Comparison of ENCODE assay signal across 13 cellular contexts in the genomic region with DNA sequence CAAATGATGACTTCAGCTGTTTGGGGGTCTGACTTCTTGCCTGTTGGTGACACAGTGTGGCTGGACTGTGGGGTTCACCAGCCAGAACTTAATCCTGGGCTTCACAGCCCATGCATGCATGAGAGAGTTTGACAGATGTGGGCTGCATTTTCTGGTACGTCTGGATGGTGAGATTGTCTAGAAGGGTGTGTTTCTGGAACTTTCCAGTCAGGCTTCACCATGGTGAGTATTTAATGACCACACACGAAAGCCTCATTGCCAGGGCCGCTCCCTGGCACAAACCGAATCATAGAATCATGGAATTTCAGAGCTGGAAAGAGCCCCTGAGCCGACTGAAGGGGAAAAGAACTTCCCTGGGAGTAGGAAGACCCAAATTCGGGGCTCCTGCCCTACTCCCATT. TPM values are rescaled to one million over a fixed set of nuclear protein-coding genes. Genes with fewer than 3 reads are reported as not detected.
A peak's percentile ranks its signal among the peaks of the same experiment; 100 is the strongest.
DNase-seq lines count a peak whose midpoint lies in the region; ATAC-seq, FAIRE-seq and TF ChIP-seq lines count a peak whose summit lies in the region.
"Had no signal": no experiment of that assay in that cellular context is flagged by ENCODE, and none has a peak within 500 bp of the region (broad histone marks: within the 10 kb centered on the region; RNA-seq: fewer than 3 reads in every experiment).

No MANE protein-coding gene starts in this region.

- no peak for DNase-seq in activated CD4-positive, alpha-beta T cell treated with anti-CD3 and anti-CD28 coated beads, Interleukin-2, amount 10 ng/mL, durations not matched to agents 7 days and 5 days
- no peak for DNase-seq in activated CD4-positive, alpha-beta T cell treated with anti-CD3 and anti-CD28 coated beads, Interleukin-2, amount 50 U/mL, for 1 hour
- DNase-seq in K562 (ENCODE audit: extremely low read depth in 1 of 4, low spot score in 3 of 4) (no peak), breast epithelium (ENCODE audit: low spot score in 2 of 2) (no peak), DMS153 (lab: John Stamatoyannopoulos, UW) (no peak), medulla oblongata (ENCODE audit: extremely low spot score) (no peak)
- DNase-seq: Calu3, left lung had no signal

- H3K9ac ChIP-seq in Loucy (ENCODE audit: low read depth, low read length, poor library complexity, severe bottlenecking) (peak overlapping the region; percentile 82), K562 (ENCODE audit: insufficient read depth in 1 of 2, low read depth in 2 of 2, low read length in 2 of 2) (peak overlapping the region in 1 of 2 experiments; percentile 49; a peak in 1 of 4 replicates)

- no peak for TF ChIP-seq EP300 in K562 (IDR thresholded peaks at IDR 0.05; ENCODE audit: low read length)

- in situ Hi-C loops in K562 (cut with MboI), result no loop called here

- TF ChIP-seq POLR2A in K562 (conservative IDR thresholded peaks at IDR 0.05) (no peak), breast epithelium (IDR thresholded peaks at IDR 0.05) (no peak)

- no peak overlapping the region; the same call in 2 of the 3 replicates for H3K27ac ChIP-seq in K562 (ENCODE audit: extremely low read depth, low read depth, low read length)
- H3K27ac ChIP-seq in breast epithelium, result peak overlapping the region in 1 of 2 donors; percentile 25
- H3K27ac ChIP-seq: left lung, SJSA1 had no signal

- BruUV-seq in K562 (replicated peaks; lab: Mats Ljungman, UMichigan), result no TSS peak

- peaks cover 4% of the 10 kb centered on the region for H3K9me3 Mint-ChIP-seq in activated CD4-positive, alpha-beta T cell treated with anti-CD3 and anti-CD28 coated beads, Interleukin-2, amount 10 ng/mL, durations not matched to agents 7 days and 5 days
- peaks cover 2% of the 10 kb centered on the region for H3K9me3 Mint-ChIP-seq in stimulated activated memory B cell treated with anti-CD40 and anti-IgM and Interleukin-4, amounts not matched to agents 10 μg/mL and 1 μg/mL and 100 μg/mL, for 72 hours
- H3K9me3 Mint-ChIP-seq: nephron had no signal

- H3K4me1 ChIP-seq in Loucy (ENCODE audit: insufficient read depth, low read length, poor library complexity, severe bottlenecking) (peaks cover 85% of the 10 kb centered on the region), K562 (replicated peaks in 1 of 2; ENCODE audit: control insufficient read depth in 2 of 2, insufficient read depth in 2 of 2, low read length in 2 of 2) (peaks cover 26 to 58% of the 10 kb centered on the region in 2 experiments), breast epithelium (no peaks in the 10 kb centered on the region)
- H3K4me1 ChIP-seq: SJSA1 had no signal

- POLR2A ChIA-PET in activated CD4-positive, alpha-beta T cell treated with anti-CD3 and anti-CD28 coated beads, Interleukin-2, amount 10 ng/mL, durations not matched to agents 7 days and 5 days (lab: Charles Lee), result no interaction called here
- POLR2A ChIA-PET in K562 (lab: Yijun Ruan, JAX), result interaction anchor here (1.1 to 3.0 kb wide), 3 partner anchors 8 to 19 kb away, joined by 3 to 13 read pairs (median 6); no protein-coding TSS in a partner anchor

- peaks cover 61% of the 10 kb centered on the region for H3K36me3 Mint-ChIP-seq in activated CD4-positive, alpha-beta T cell treated with anti-CD3 and anti-CD28 coated beads, Interleukin-2, amount 10 ng/mL, durations not matched to agents 7 days and 5 days (ENCODE audit: low read depth)
- H3K36me3 Mint-ChIP-seq in stimulated activated memory B cell treated with anti-CD40 and anti-IgM and Interleukin-4, amounts not matched to agents 10 μg/mL and 1 μg/mL and 100 μg/mL, for 72 hours, result peaks cover 69% of the 10 kb centered on the region

- H3K79me2 ChIP-seq in Loucy (ENCODE audit: insufficient read depth, low read length), result peaks cover 97% of the 10 kb centered on the region
- H3K79me2 ChIP-seq in K562 (ENCODE audit: control insufficient read depth, insufficient read depth, low read length), result peaks cover 82% of the 10 kb centered on the region

- no peak overlapping the region for H2AFZ ChIP-seq in Loucy (ENCODE audit: low read length)
- no peak overlapping the region for H2AFZ ChIP-seq in K562 (ENCODE audit: low read depth, low read length)

- CTCF ChIA-PET in activated CD4-positive, alpha-beta T cell treated with anti-CD3 and anti-CD28 coated beads, Interleukin-2, amount 10 ng/mL, durations not matched to agents 7 days and 5 days (lab: Charles Lee), result interaction anchor here (0.6 to 1.9 kb wide), 3 partner anchors 11 to 412 kb away, joined by 3 to 6 read pairs (median 6); no protein-coding TSS in a partner anchor
- CTCF ChIA-PET in K562 (lab: Yijun Ruan, JAX; ENCODE audit: low intra/inter-chr PET ratio), result no interaction called here

- H3K9me2 ChIP-seq in Loucy (replicated peaks; ENCODE audit: low read depth, low read length), result no peaks in the 10 kb centered on the region

- H4K20me1 ChIP-seq in Loucy (ENCODE audit: insufficient read depth, low read length, poor library complexity, severe bottlenecking) (peaks cover 44% of the 10 kb centered on the region), K562 (replicated peaks; ENCODE audit: control insufficient read depth, insufficient read depth, low read length) (peaks cover 3% of the 10 kb centered on the region; the same call in 1 of the 2 replicates)

- H3K9me1 ChIP-seq in K562 (ENCODE audit: control insufficient read depth, insufficient read depth, low read length), result no peaks in the 10 kb centered on the region

- FAIRE-seq in K562 (lab: Jason Lieb, UNC), result no peak
- FAIRE-seq: HTR-8/SVneo had no signal

- peaks cover 11% of the 10 kb centered on the region; the same call in 1 of the 2 replicates for H3F3A ChIP-seq in Loucy (ENCODE audit: low read depth)

- H3K36me3 ChIP-seq in Loucy (ENCODE audit: insufficient read depth, low read length) (peaks cover 64% of the 10 kb centered on the region; the same call in 1 of the 2 replicates), K562 (ENCODE audit: control insufficient read depth, insufficient read depth, low read length) (peaks cover 13% of the 10 kb centered on the region), breast epithelium (no peaks in the 10 kb centered on the region)
- H3K36me3 ChIP-seq: left lung, SJSA1 had no signal

- no peak for TF ChIP-seq RAD21 in K562 (CRISPR knock-in tag; conservative IDR thresholded peaks at IDR 0.05 in 1 of 2, IDR thresholded peaks at IDR 0.05 in 1 of 2)

- TF ChIP-seq CTCF in Loucy (conservative IDR thresholded peaks at IDR 0.05; ENCODE audit: low read length) (no peak), K562 (IDR thresholded peaks at IDR 0.05 in 2 of 3, conservative IDR thresholded peaks at IDR 0.05 in 1 of 3; ENCODE audit: insufficient read depth in 2 of 3, low read depth in 1 of 3, low read length in 3 of 3) (no peak), breast epithelium (IDR thresholded peaks at IDR 0.05) (no peak)

- H3K27me3 Mint-ChIP-seq in activated CD4-positive, alpha-beta T cell treated with anti-CD3 and anti-CD28 coated beads, Interleukin-2, amount 10 ng/mL, durations not matched to agents 7 days and 5 days, result no peaks in the 10 kb centered on the region
- H3K27me3 Mint-ChIP-seq in stimulated activated memory B cell treated with anti-CD40 and anti-IgM and Interleukin-4, amounts not matched to agents 10 μg/mL and 1 μg/mL and 100 μg/mL, for 72 hours, result no peaks in the 10 kb centered on the region

- 62% methylated on average over 5 of the region's 6 CpGs for WGBS in K562 (ENCODE audit: insufficient coverage, low coverage, missing lambda C conversion rate)

- H3K27ac Mint-ChIP-seq in activated CD4-positive, alpha-beta T cell treated with anti-CD3 and anti-CD28 coated beads, Interleukin-2, amount 10 ng/mL, durations not matched to agents 7 days and 5 days, result peak overlapping the region; percentile 86
- peak overlapping the region; percentile 23 for H3K27ac Mint-ChIP-seq in stimulated activated memory B cell treated with anti-CD40 and anti-IgM and Interleukin-4, amounts not matched to agents 10 μg/mL and 1 μg/mL and 100 μg/mL, for 72 hours

- H3K4me3 Mint-ChIP-seq in activated CD4-positive, alpha-beta T cell treated with anti-CD3 and anti-CD28 coated beads, Interleukin-2, amount 10 ng/mL, durations not matched to agents 7 days and 5 days, result no peak overlapping the region
- H3K4me3 Mint-ChIP-seq in stimulated activated memory B cell treated with anti-CD40 and anti-IgM and Interleukin-4, amounts not matched to agents 10 μg/mL and 1 μg/mL and 100 μg/mL, for 72 hours, result no peak overlapping the region
- H3K4me3 Mint-ChIP-seq: nephron had no signal

- peak; percentile 13; the same call in 2 of the 3 replicates for ATAC-seq in K562
- no peak for ATAC-seq in stimulated activated memory B cell treated with anti-CD40 and anti-IgM and Interleukin-4, amounts not matched to agents 10 μg/mL and 1 μg/mL and 100 μg/mL, for 72 hours
- ATAC-seq: left lung had no signal

- peak overlapping the region; percentile 85 for H3K4me2 ChIP-seq in Loucy (ENCODE audit: low read depth, low read length, poor library complexity, severe bottlenecking)
- H3K4me2 ChIP-seq in K562 (ENCODE audit: insufficient read depth, low read length), result no peak overlapping the region

- H3K4me3 ChIP-seq in Loucy (ENCODE audit: low read length, poor library complexity, severe bottlenecking), result peak overlapping the region; percentile 60
- H3K4me3 ChIP-seq in K562, result no peak overlapping the region
- no peak overlapping the region for H3K4me3 ChIP-seq in breast epithelium
- H3K4me3 ChIP-seq: left lung, SJSA1 had no signal

- H3K9me3 ChIP-seq in Loucy (ENCODE audit: insufficient read depth, low read depth, low read length) (no peaks in the 10 kb centered on the region), K562 (replicated peaks; ENCODE audit: control insufficient read depth, insufficient read depth, low read depth, low read length) (no peaks in the 10 kb centered on the region), breast epithelium (no peaks in the 10 kb centered on the region)
- H3K9me3 ChIP-seq: left lung, SJSA1 had no signal

- no peaks in the 10 kb centered on the region for H3K27me3 ChIP-seq in Loucy (ENCODE audit: insufficient read depth, low read length, poor library complexity, severe bottlenecking)
- no peaks in the 10 kb centered on the region for H3K27me3 ChIP-seq in K562 (ENCODE audit: control insufficient read depth in 2 of 2, insufficient read depth in 2 of 2, low read length in 2 of 2)
- H3K27me3 ChIP-seq in breast epithelium, result no peaks in the 10 kb centered on the region
- H3K27me3 ChIP-seq: left lung, SJSA1 had no signal

- peaks cover 93% of the 10 kb centered on the region for H3K4me1 Mint-ChIP-seq in activated CD4-positive, alpha-beta T cell treated with anti-CD3 and anti-CD28 coated beads, Interleukin-2, amount 10 ng/mL, durations not matched to agents 7 days and 5 days
- peaks cover 97% of the 10 kb centered on the region for H3K4me1 Mint-ChIP-seq in stimulated activated memory B cell treated with anti-CD40 and anti-IgM and Interleukin-4, amounts not matched to agents 10 μg/mL and 1 μg/mL and 100 μg/mL, for 72 hours

- intact Hi-C loops in K562 (cut with micrococcal nuclease), result no loop called here
- intact Hi-C loops in breast epithelium (cut with DNase I; ENCODE audit: low total_unique reads), result no loop called here

RNA-seq across cellular contexts. Expression of gene CHST11, which starts 29.7 kb away (rescaled TPM):
- total RNA-seq in activated CD4-positive, alpha-beta T cell treated with anti-CD3 and anti-CD28 coated beads, Interleukin-2, amount 10 ng/mL, durations not matched to agents 7 days and 5 days, result 10 to 100 TPM; 56.4 to 56.6 TPM
- total RNA-seq in K562 (2011; cell fraction: chromatin; rRNA removed; ENCODE audit: low replicate concordance), result 38.5 and 49.7 TPM in 2 replicates
- 28.7 and 33.4 TPM in 2 replicates for total RNA-seq in K562 (2011; cell fraction: nucleolus; rRNA removed)
- total RNA-seq in K562 (2011; cell fraction: nucleoplasm; rRNA removed), result 34.9 and 47.6 TPM in 2 replicates
- total RNA-seq in K562 (2014; rRNA removed) (34.3 and 37.2 TPM in 2 replicates), K562 (2014; rRNA removed; fragmentation: Illumina TruSeq; extraction: Trizol) (12.7 and 12.9 TPM in 2 replicates), K562 (2015; rRNA removed; fragmentation: Illumina TruSeq; extraction: Trizol) (15.5 and 15.6 TPM in 2 replicates), K562 (2021) (38.7 and 39.0 TPM in 2 replicates), breast epithelium (10 to 100 TPM; 12.5 to 16.4 (median 15.5) TPM)
- polyA plus RNA-seq in K562 (2011; rRNA removed) (15.0 and 18.9 TPM in 2 replicates), K562 (2014; fragmentation: Illumina TruSeq; extraction: Trizol) (16.4 and 18.9 TPM in 2 replicates), K562 (2014; fragmentation: Nextera tagmentation; extraction: Ambion mirVana) (1 to 10 TPM; 2.3 to 2.9 TPM), K562 (2014; rRNA removed) (13.2 and 15.2 TPM in 2 replicates)
- polyA plus RNA-seq in K562 (2011; cell fraction: cytosol; rRNA removed), result 32.2 and 49.4 TPM in 2 replicates
- 13.4 and 22.2 TPM in 2 replicates for polyA plus RNA-seq in K562 (2011; cell fraction: nucleus; rRNA removed)
- 17.7 and 39.4 TPM in 2 replicates for polyA plus RNA-seq in K562 (2012)
- polyA minus RNA-seq in K562 (2011; rRNA and poly(A)+ RNA removed), result 17.8 and 21.7 TPM in 2 replicates
- 15.0 and 18.8 TPM in 2 replicates for polyA minus RNA-seq in K562 (2011; cell fraction: cytosol; rRNA and poly(A)+ RNA removed)
- polyA minus RNA-seq in K562 (2011; cell fraction: nucleus; rRNA and poly(A)+ RNA removed), result 16.9 and 17.0 TPM in 2 replicates
